Comparison of ENCODE assay signal across 8 cellular contexts in the genomic region with DNA sequence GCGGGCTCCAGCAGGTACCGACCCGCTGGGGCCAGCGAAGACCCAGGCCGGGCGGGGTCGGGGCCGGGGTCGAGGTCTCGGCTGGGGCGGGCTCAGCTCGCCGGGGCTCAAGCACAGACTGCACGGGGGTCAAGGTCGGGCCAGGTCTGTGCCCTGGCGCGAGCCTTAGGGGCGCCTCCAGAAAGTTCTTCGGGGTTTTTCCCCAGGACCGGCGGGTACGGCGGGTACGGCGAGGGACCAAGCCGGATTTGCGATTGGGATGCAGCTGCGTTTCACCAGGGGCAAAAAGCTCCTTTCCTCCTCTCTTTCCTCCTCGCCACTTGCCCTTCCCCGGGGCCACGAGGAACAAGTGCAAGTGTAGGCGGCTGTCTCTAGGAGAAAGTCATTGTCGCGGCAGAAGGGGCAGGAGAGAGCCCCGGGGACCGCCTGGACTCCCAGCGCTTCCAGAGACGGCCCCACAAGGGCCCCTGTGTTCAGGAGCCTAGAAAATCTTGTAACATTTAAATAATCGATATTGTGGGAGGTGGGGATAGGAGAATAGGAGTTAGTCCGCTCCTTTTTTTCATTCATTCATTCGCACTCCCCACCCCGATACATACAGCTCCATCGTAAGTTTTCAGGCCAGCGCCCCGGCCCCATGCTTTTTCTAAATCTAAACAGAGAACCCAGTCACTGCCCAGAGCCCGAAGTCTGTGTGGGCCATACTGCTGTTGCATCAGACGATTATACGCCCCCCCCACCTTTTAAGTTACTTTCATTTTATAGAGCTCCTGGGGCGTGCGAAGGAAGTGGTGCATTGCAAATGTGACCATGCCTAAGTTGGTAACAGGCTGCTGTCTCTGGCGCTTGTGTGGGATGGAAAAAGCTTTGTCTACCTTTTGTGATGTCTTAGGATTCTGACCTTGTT. TPM values are rescaled to one million over a fixed set of nuclear protein-coding genes. Genes with fewer than 3 reads are reported as not detected.
DNase-seq lines count a peak whose midpoint lies in the region; TF ChIP-seq lines count a peak whose summit lies in the region.

No MANE protein-coding gene starts in this region.

- H3K27me3 ChIP-seq in ascending aorta, result no peaks in the 10 kb centered on the region

- CTCF ChIA-PET in HEK293 (lab: Yijun Ruan, JAX) (interaction anchor here (0.6 to 3.7 kb wide), 10 partner anchors 23 to 441 kb away, joined by 3 to 33 read pairs (median 4); no protein-coding TSS in a partner anchor), HEK293T (lab: Yijun Ruan, JAX) (interaction anchor here (0.6 to 1.5 kb wide), 3 partner anchors 21 to 1136 kb away, joined by 3 read pairs; no protein-coding TSS in a partner anchor)

- DNase-seq in GM10266 (ENCODE audit: extremely low spot score) (peak; percentile 75), NB4 (ENCODE audit: low read depth) (peak; percentile 91), SW480 (ENCODE audit: low spot score) (peak; percentile 84), ascending aorta (ENCODE audit: low spot score in 2 of 2) (no peak), iPS-NIHi11 (ENCODE audit: low spot score) (peak; percentile 23), HEK293T (ENCODE audit: extremely low spot score) (no peak)
- DNase-seq in stimulated activated CD4-positive, alpha-beta T cell treated with anti-CD3 and anti-CD28 coated beads, Interleukin-15, amount 100 ng/mL, for 1 hour (ENCODE audit: low read depth in 1 of 2, low spot score in 1 of 2), result peak; percentile 27 to 38

- H3K36me3 ChIP-seq in HEK293 (ENCODE audit: control insufficient read depth in 2 of 2, insufficient read depth in 1 of 2, low read length in 2 of 2), result peaks cover 29 to 40% of the 10 kb centered on the region in 2 experiments
- H3K36me3 ChIP-seq in ascending aorta, result no peaks in the 10 kb centered on the region

- H3K27ac ChIP-seq in HEK293 (ENCODE audit: extremely low read depth, low read depth, low read length), result peak overlapping the region; percentile 96
- no peak overlapping the region for H3K27ac ChIP-seq in ascending aorta

- TF ChIP-seq CTCF in GM10266 (IDR thresholded peaks at IDR 0.05; ENCODE audit: control insufficient read depth, insufficient read depth, low read depth, missing control alignments) (no peak), HEK293 (tag by site-specific recombination; IDR thresholded peaks at IDR 0.05) (no peak), NB4 (IDR thresholded peaks at IDR 0.05; ENCODE audit: low read depth, low read length) (no peak), ascending aorta (IDR thresholded peaks at IDR 0.05) (no peak)

- no peak for TF ChIP-seq POLR2A in NB4 (IDR thresholded peaks at IDR 0.05; ENCODE audit: extremely low read depth, insufficient read length)

- intact Hi-C loops in ascending aorta (cut with DNase I), result no loop called here

- H3K9me3 ChIP-seq in HEK293 (ENCODE audit: control insufficient read depth, insufficient read depth, low read depth, low read length) (no peaks in the 10 kb centered on the region), ascending aorta (no peaks in the 10 kb centered on the region)

- H3K4me3 ChIP-seq in HEK293 (ENCODE audit: low read depth, low read length) (peak overlapping the region; percentile 61), NB4 (ENCODE audit: low read depth, low read length) (peak overlapping the region; percentile 82), ascending aorta (peak overlapping the region; percentile 66 to 69)

- POLR2A ChIA-PET in HEK293 (lab: Yijun Ruan, JAX) (interaction anchor here (0.5 to 4.2 kb wide), 55 partner anchors 8 to 1801 kb away, joined by 3 to 90 read pairs (median 5); partner anchors contain the start of gene CCBE1), HEK293T (lab: Yijun Ruan, JAX) (interaction anchor here (0.6 to 4.7 kb wide), 40 partner anchors 9 to 1112 kb away, joined by 3 to 110 read pairs (median 4); partner anchors contain the start of gene CCBE1)

- H3K4me1 ChIP-seq in HEK293 (ENCODE audit: control insufficient read depth, insufficient read depth, low read length) (peaks cover 25% of the 10 kb centered on the region), ascending aorta (peaks cover 0 to 14% of the 10 kb centered on the region in 2 donors)

TF ChIP-seq in HEK293, 187 proteins besides CTCF, POLR2A, EP300 and RAD21 (continues in another document):
- TF ChIP-seq GLIS1 (tag by site-specific recombination; IDR thresholded peaks at IDR 0.05) (peak; percentile 39; the same call in 1 of the 2 replicates), PATZ1 (tag by site-specific recombination; IDR thresholded peaks at IDR 0.05) (peak; percentile 74), FEZF1 (tag by site-specific recombination; IDR thresholded peaks at IDR 0.05) (peak; percentile 19; the same call in 1 of the 2 replicates), ZNF335 (tag by site-specific recombination; conservative IDR thresholded peaks at IDR 0.05) (peak; percentile 37; the same call in 1 of the 2 replicates), ZNF214 (tag by site-specific recombination; IDR thresholded peaks at IDR 0.05; ENCODE audit: borderline replicate concordance) (no peak), ZNF341 (tag by site-specific recombination; IDR thresholded peaks at IDR 0.05; ENCODE audit: low read depth) (peak; percentile 87), ZNF560 (tag by site-specific recombination; IDR thresholded peaks at IDR 0.05; ENCODE audit: borderline replicate concordance) (no peak), ZNF692 (tag by site-specific recombination; IDR thresholded peaks at IDR 0.05) (peak; percentile 65; the same call in 1 of the 2 replicates)

TF ChIP-seq in HEK293T, 16 proteins besides CTCF, POLR2A, EP300 and RAD21:
- TF ChIP-seq FOXA1 (IDR thresholded peaks at IDR 0.05) (no peak), FOXK2 (IDR thresholded peaks at IDR 0.05) (no peak), LEF1 (IDR thresholded peaks at IDR 0.05; ENCODE audit: borderline replicate concordance) (no peak), CTBP1 (IDR thresholded peaks at IDR 0.05; ENCODE audit: borderline replicate concordance) (no peak; the same call in 1 of the 2 replicates), HDGF (IDR thresholded peaks at IDR 0.05; ENCODE audit: borderline replicate concordance) (no peak), BHLHE40 (IDR thresholded peaks at IDR 0.05; ENCODE audit: borderline replicate concordance) (no peak), ARNT (IDR thresholded peaks at IDR 0.05) (no peak), ZNF384 (IDR thresholded peaks at IDR 0.05) (no peak), PKNOX1 (IDR thresholded peaks at IDR 0.05) (no peak), SUZ12 (IDR thresholded peaks at IDR 0.05) (no peak), ELF4 (IDR thresholded peaks at IDR 0.05) (no peak), L3MBTL2 (conservative IDR thresholded peaks at IDR 0.05) (no peak), FOXM1 (IDR thresholded peaks at IDR 0.05; ENCODE audit: borderline replicate concordance) (no peak), NFRKB (IDR thresholded peaks at IDR 0.05) (no peak), TARDBP (IDR thresholded peaks at IDR 0.05) (no peak), SP1 (IDR thresholded peaks at IDR 0.05) (no peak)

RNA-seq across cellular contexts. Expression of gene PMAIP1, which starts 0.7 kb away (rescaled TPM):
- not detected for total RNA-seq in ascending aorta

Comparison
In these comparisons a context has a peak if more than half of its experiments do, and no peak if none do; other contexts are left out.
1. DNase-seq: peak in GM10266 (single experiment), NB4 (single experiment), SW480 (single experiment), iPS-NIHi11 (single experiment) and stimulated activated CD4-positive, alpha-beta T cell treated with anti-CD3 and anti-CD28 coated beads, Interleukin-15, amount 100 ng/mL, for 1 hour (2 of 2); none in ascending aorta (0 of 2) and HEK293T (single experiment).
2. Peak in every context shown above with its lines, with median percentiles within 50 percentile points of each other: H3K4me3 ChIP-seq.